In genomic region chr2:21924640-21925285, GRCh38 we compare ENCODE assay signal across 13 cellular contexts.
DNase-seq lines count a peak whose midpoint lies in the region; ATAC-seq and TF ChIP-seq lines count a peak whose summit lies in the region.
"Had no signal": no experiment of that assay in that cellular context is flagged by ENCODE, and none has a peak within 500 bp of the region (broad histone marks: within the 10 kb centered on the region; RNA-seq: fewer than 3 reads in every experiment).

No MANE protein-coding gene starts in this region.

- intact Hi-C loops in uterus (cut with DNase I; ENCODE audit: low total_unique reads) = no loop called here

- H3K9me3 ChIP-seq in uterus = no peaks in the 10 kb centered on the region
- H3K9me3 ChIP-seq: ovary had no signal

- DNase-seq in A172 (ENCODE audit: low spot score) = no peak
- DNase-seq in DMS79 (lab: John Stamatoyannopoulos, UW) = no peak
- DNase-seq in uterus = no peak
- DNase-seq in NCI-H1092 (lab: John Stamatoyannopoulos, UW) = no peak
- DNase-seq: DND-41; NCI-H345; ovary; stimulated activated CD4-positive, alpha-beta T cell treated with anti-CD3 and anti-CD28 coated beads, Interleukin-15, amount 100 ng/mL, for 24 hours; stimulated activated CD8-positive, alpha-beta memory T cell treated with anti-CD3 and anti-CD28 coated beads, Interleukin-4, amount 100 ng/mL, for 48 hours had no signal

- TF ChIP-seq CTCF in uterus (IDR thresholded peaks at IDR 0.05) = no peak

- no peak overlapping the region for H3K4me3 ChIP-seq in uterus
- H3K4me3 ChIP-seq: ovary had no signal

- no peaks in the 10 kb centered on the region for H3K27me3 ChIP-seq in uterus
- H3K27me3 ChIP-seq: ovary had no signal

- no peaks in the 10 kb centered on the region for H3K36me3 ChIP-seq in uterus
- H3K36me3 ChIP-seq: ovary had no signal

- no peak for TF ChIP-seq POLR2A in GM18505 (IDR thresholded peaks at IDR 0.05; ENCODE audit: borderline replicate concordance, extremely low read depth, insufficient read depth, insufficient read length)
- TF ChIP-seq POLR2A in uterus (IDR thresholded peaks at IDR 0.05) = no peak

- H3K27ac ChIP-seq in uterus = no peak overlapping the region
- H3K27ac ChIP-seq: ovary had no signal

- ATAC-seq in GM18505 (IDR thresholded peaks at IDR 0.05; ENCODE audit: unreplicated experiment) (peak; percentile 88), GM21423 (IDR thresholded peaks at IDR 0.05; ENCODE audit: unreplicated experiment) (peak; percentile 77), HG02981 (IDR thresholded peaks at IDR 0.05; ENCODE audit: unreplicated experiment) (peak; percentile 76), HG03575 (IDR thresholded peaks at IDR 0.05; ENCODE audit: extremely low read depth, insufficient number of reproducible peaks, low FRiP score, unreplicated experiment) (peak; percentile 90)

- H3K4me1 ChIP-seq in uterus = no peaks in the 10 kb centered on the region
